ENCODE assay signal across 8 cellular contexts in genomic region chr9:94213513-94214124, GRCh38. TPM values are rescaled to one million over a fixed set of nuclear protein-coding genes. Genes with fewer than 3 reads are reported as not detected.
DNase-seq lines count a peak whose midpoint lies in the region; ATAC-seq lines count a peak whose summit lies in the region.

No MANE protein-coding gene starts in this region.

- peak; percentile 70 for ATAC-seq in GM19043 (IDR thresholded peaks at IDR 0.05; ENCODE audit: low read depth, unreplicated experiment)
- ATAC-seq in HG03460 (IDR thresholded peaks at IDR 0.05; ENCODE audit: unreplicated experiment), result peak; percentile 84
- ATAC-seq in left colon, result peak; percentile 99

- DNase-seq in AML-193 (lab: John Stamatoyannopoulos, UW), result peak; percentile 83 to 85
- DNase-seq in NCI-H524 (lab: John Stamatoyannopoulos, UW), result peak; percentile 74 to 86
- peak; percentile 55 for DNase-seq in activated CD4-positive, alpha-beta T cell treated with anti-CD3 and anti-CD28 coated beads for 1 hour
- peak; percentile 73 for DNase-seq in cerebellum (ENCODE audit: low spot score)
- peak; percentile 53 to 66 for DNase-seq in left colon
- DNase-seq in stimulated activated CD4-positive, alpha-beta T cell treated with anti-CD3 and anti-CD28 coated beads, Interleukin-4, amount 100 ng/mL, for 24 hours, result peak; percentile 78

- intact Hi-C loops in left colon (cut with DNase I, micrococcal nuclease), result loop anchor here in 1 of 2 donors (2.0 kb wide), 1 partner anchor 149 kb away; no protein-coding TSS in a partner anchor

RNA-seq across cellular contexts. Expression of gene ZNF169, which starts 45.5 kb away (rescaled TPM):
- total RNA-seq in cerebellum (9.8 TPM), left colon (10 to 100 TPM in 1 of 2 donors, 1 to 10 TPM in 1; 9.5 to 10.2 TPM)

Comparison
In these comparisons a context has a peak if more than half of its experiments do, and no peak if none do; other contexts are left out.
1. Peak in every context shown above with its lines: DNase-seq and ATAC-seq.